ENCODE assay signal across 30 cellular contexts in the genomic region with DNA sequence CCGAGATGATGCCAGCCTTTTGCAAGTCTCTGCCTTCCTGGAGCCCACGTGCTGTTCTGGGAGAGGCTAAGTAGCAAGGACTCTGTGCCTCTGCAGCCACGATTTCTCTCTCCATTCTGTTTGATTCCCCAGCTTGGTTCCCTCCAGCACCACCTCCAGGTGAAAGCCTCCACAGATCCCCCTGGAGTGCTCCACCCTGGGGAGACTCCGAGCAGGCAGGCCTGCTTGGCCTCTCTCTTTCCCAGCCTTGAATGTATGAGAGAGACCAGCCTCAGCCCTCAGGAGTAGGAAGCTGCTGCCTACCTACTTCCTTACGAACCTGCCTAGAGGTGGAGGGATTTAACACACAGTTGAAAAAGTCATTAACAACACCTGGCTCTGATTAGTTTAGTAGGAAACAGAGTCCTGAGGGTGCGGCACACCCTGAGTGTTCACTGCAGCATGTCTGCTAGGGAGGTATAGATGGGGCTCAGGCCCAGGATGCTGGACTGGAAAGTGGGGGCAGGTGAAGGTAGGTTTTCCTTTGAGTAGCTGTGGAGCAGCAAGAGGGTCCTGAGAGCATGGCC.
"Had no signal": no experiment of that assay in that cellular context is flagged by ENCODE, and none has a peak within 500 bp of the region (broad histone marks: within the 10 kb centered on the region; RNA-seq: fewer than 3 reads in every experiment).

No MANE protein-coding gene starts in this region.

- H3K27ac Mint-ChIP-seq: activated CD4-positive, alpha-beta memory T cell treated with anti-CD3 and anti-CD28 coated beads, Interleukin-2, amount 10 ng/mL, durations not matched to agents 7 days and 5 days; activated CD4-positive, alpha-beta T cell treated with anti-CD3 and anti-CD28 coated beads for 36 hours; activated CD4-positive, alpha-beta T cell treated with anti-CD3 and anti-CD28 coated beads, Interleukin-2, amount 10 ng/mL, durations not matched to agents 24 days and 14 days; activated naive CD8-positive, alpha-beta T cell; activated T-helper 17 cell treated with anti-CD3 and anti-CD28 coated beads, Interleukin-2, amount 50 U/mL, for 72 hours; effector memory CD8-positive, alpha-beta T cell had no signal

- H3K9me3 Mint-ChIP-seq: activated CD4-positive, alpha-beta memory T cell treated with anti-CD3 and anti-CD28 coated beads, Interleukin-2, amount 10 ng/mL, durations not matched to agents 7 days and 5 days; activated CD4-positive, alpha-beta T cell treated with anti-CD3 and anti-CD28 coated beads, Interleukin-2, amount 10 ng/mL, durations not matched to agents 24 days and 14 days; activated T-cell treated with anti-CD3 and anti-CD28 coated beads, Interleukin-2, amount 50 U/mL, for 4 hours; activated T-helper 17 cell treated with anti-CD3 and anti-CD28 coated beads, Interleukin-2, amount 50 U/mL, for 72 hours; central memory CD8-positive, alpha-beta T cell; effector memory CD8-positive, alpha-beta T cell had no signal

- H3K27me3 Mint-ChIP-seq: activated CD4-positive, alpha-beta memory T cell treated with anti-CD3 and anti-CD28 coated beads, Interleukin-2, amount 10 ng/mL, durations not matched to agents 7 days and 5 days; activated CD4-positive, alpha-beta T cell treated with anti-CD3 and anti-CD28 coated beads for 36 hours; activated CD4-positive, alpha-beta T cell treated with anti-CD3 and anti-CD28 coated beads, Interleukin-2, amount 10 ng/mL, durations not matched to agents 24 days and 14 days; activated naive CD8-positive, alpha-beta T cell had no signal

- H3K9me3 ChIP-seq: esophagus squamous epithelium had no signal

- H3K36me3 Mint-ChIP-seq: activated naive CD8-positive, alpha-beta T cell had no signal

- H3K4me3 Mint-ChIP-seq: activated CD4-positive, alpha-beta memory T cell treated with anti-CD3 and anti-CD28 coated beads, Interleukin-2, amount 10 ng/mL, durations not matched to agents 7 days and 5 days; activated CD4-positive, alpha-beta T cell treated with anti-CD3 and anti-CD28 coated beads for 36 hours; activated CD4-positive, alpha-beta T cell treated with anti-CD3 and anti-CD28 coated beads, Interleukin-2, amount 10 ng/mL, durations not matched to agents 24 days and 14 days; activated naive CD8-positive, alpha-beta T cell; activated T-cell treated with anti-CD3 and anti-CD28 coated beads, Interleukin-2, amount 50 U/mL, for 4 hours; activated T-helper 17 cell treated with anti-CD3 and anti-CD28 coated beads, Interleukin-2, amount 50 U/mL, for 72 hours; central memory CD8-positive, alpha-beta T cell; effector memory CD8-positive, alpha-beta T cell had no signal

- H3K27ac ChIP-seq: brain microvascular endothelial cell, epithelial cell of prostate, esophagus squamous epithelium had no signal

- ATAC-seq: activated CD4-positive, alpha-beta T cell treated with anti-CD3 and anti-CD28 coated beads for 36 hours; activated T-cell treated with anti-CD3 and anti-CD28 coated beads, Interleukin-2, amount 50 U/mL, for 4 hours; activated T-helper 17 cell treated with anti-CD3 and anti-CD28 coated beads, Interleukin-2, amount 50 U/mL, for 72 hours; effector memory CD8-positive, alpha-beta T cell had no signal

- H3K4me1 Mint-ChIP-seq: activated CD4-positive, alpha-beta T cell treated with anti-CD3 and anti-CD28 coated beads for 36 hours; central memory CD8-positive, alpha-beta T cell had no signal

- H3K36me3 ChIP-seq: brain microvascular endothelial cell, esophagus squamous epithelium had no signal

- DNase-seq: activated CD4-positive, alpha-beta memory T cell treated with anti-CD3 and anti-CD28 coated beads, Interleukin-2, amount 10 ng/mL, durations not matched to agents 7 days and 5 days; activated CD4-positive, alpha-beta T cell treated with anti-CD3 and anti-CD28 coated beads for 36 hours; activated CD4-positive, alpha-beta T cell treated with anti-CD3 and anti-CD28 coated beads, Interleukin-2, amount 10 ng/mL, durations not matched to agents 24 days and 14 days; activated CD4-positive, CD25-positive, alpha-beta regulatory T cell; activated CD4-positive, CD25-positive, alpha-beta regulatory T cell treated with anti-CD3 and anti-CD28 coated beads, Interleukin-2, amount 50 U/mL, for 72 hours; activated effector memory CD4-positive, alpha-beta T cell treated with Interleukin-2 at 50 U/mL for 16 hours; activated gamma-delta T cell treated with Interleukin-2 at 50 U/mL for 16 hours; activated naive CD4-positive, alpha-beta T cell treated with anti-CD3 and anti-CD28 coated beads, Interleukin-2, amount 50 U/mL, for 16 hours; activated naive CD4-positive, alpha-beta T cell treated with Interleukin-2 at 50 U/mL for 16 hours; activated T-cell treated with anti-CD3 and anti-CD28 coated beads, Interleukin-2, amount 50 U/mL, for 4 hours; amniotic stem cell; anterior cingulate cortex; brain microvascular endothelial cell; cortex of kidney; dermis blood vessel endothelial cell; effector CD4-positive, alpha-beta T cell; effector memory CD8-positive, alpha-beta T cell; esophagus squamous epithelium; foreskin fibroblast; head of caudate nucleus; T-helper 2 cell had no signal

- H3K27me3 ChIP-seq: esophagus squamous epithelium had no signal

- FAIRE-seq: astrocyte, bronchial epithelial cell, endometrium, endothelial cell of umbilical vein, frontal cortex had no signal

- H3K4me3 ChIP-seq: esophagus squamous epithelium had no signal
